7 cellular contexts compared by ENCODE assay signal in the genomic region with DNA sequence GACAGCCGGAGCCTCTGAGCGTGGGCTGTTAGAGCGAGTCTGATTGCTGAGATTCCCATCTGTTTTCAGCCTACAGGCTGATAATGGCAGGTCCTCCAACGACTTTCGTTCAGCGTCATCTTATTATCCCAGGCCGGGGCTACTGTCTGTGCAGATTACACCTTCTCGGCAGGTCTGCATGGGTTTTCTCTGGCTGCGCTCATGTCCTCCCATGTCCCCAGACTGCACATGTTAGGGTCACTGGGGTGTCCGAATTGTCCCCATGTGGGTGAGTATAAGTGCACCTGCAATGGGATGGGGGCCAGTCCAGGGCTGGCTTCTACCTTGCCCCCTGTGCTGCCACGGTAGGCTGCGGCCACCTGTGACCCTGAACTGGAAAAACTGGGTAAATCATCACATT.
"Had no signal": no experiment of that assay in that cellular context is flagged by ENCODE, and none has a peak within 500 bp of the region (broad histone marks: within the 10 kb centered on the region; RNA-seq: fewer than 3 reads in every experiment).

No MANE protein-coding gene starts in this region.

- ATAC-seq: GM23338, HepG2 had no signal

- H3K4me3 Mint-ChIP-seq: GM23338, H9 had no signal

- H3K9ac ChIP-seq: KMS-11 had no signal

- H3K4me2 ChIP-seq: GM23338, KMS-11 had no signal

- H3K4me1 Mint-ChIP-seq: GM23338 had no signal

- DNase-seq: H9, HCEC 1CT, KBM-7 had no signal

- H3K27ac ChIP-seq: HL-60, KMS-11 had no signal

- H2AFZ ChIP-seq: GM23338 had no signal

- H3K4me3 ChIP-seq: GM23338 had no signal

- H3K9me3 Mint-ChIP-seq: GM23338, H9 had no signal

- H3K27ac Mint-ChIP-seq: GM23338 had no signal
